19 cellular contexts compared by ENCODE assay signal in genomic region chr19:45216677-45217076, GRCh38. TPM values are rescaled to one million over a fixed set of nuclear protein-coding genes. Genes with fewer than 3 reads are reported as not detected.
A peak's percentile ranks its signal among the peaks of the same experiment; 100 is the strongest.
DNase-seq lines count a peak whose midpoint lies in the region; ATAC-seq and TF ChIP-seq lines count a peak whose summit lies in the region.
"Had no signal": no experiment of that assay in that cellular context is flagged by ENCODE, and none has a peak within 500 bp of the region (broad histone marks: within the 10 kb centered on the region; RNA-seq: fewer than 3 reads in every experiment).

No MANE protein-coding gene starts in this region.

- no peaks in the 10 kb centered on the region for H3K9me3 Mint-ChIP-seq in CD4-positive, alpha-beta T cell
- H3K9me3 Mint-ChIP-seq in activated CD4-positive, alpha-beta memory T cell treated with anti-CD3 and anti-CD28 coated beads for 36 hours, result no peaks in the 10 kb centered on the region

- H2AFZ ChIP-seq in osteoblast (ENCODE audit: low read length), result no peak overlapping the region

- intact Hi-C loops in CD4-positive, alpha-beta T cell (cut with DNase I, micrococcal nuclease), result no loop called here
- intact Hi-C loops in activated CD4-positive, alpha-beta memory T cell treated with anti-CD3 and anti-CD28 coated beads for 36 hours (cut with micrococcal nuclease), result no loop called here

- DNase-seq in HAP-1 (ENCODE audit: low spot score in 2 of 2) (peak; percentile 29 to 36), astrocyte of the hippocampus (ENCODE audit: low read depth, low spot score) (peak; percentile 36), fibroblast of the aortic adventitia (ENCODE audit: low read depth) (peak; percentile 58), osteoblast (ENCODE audit: insufficient read length, low spot score, missing footprints) (peak; percentile 68), left lobe of liver (ENCODE audit: low spot score) (no peak)
- DNase-seq in CD4-positive, alpha-beta T cell, result no peak
- no peak for DNase-seq in activated CD4-positive, alpha-beta memory T cell treated with anti-CD3 and anti-CD28 coated beads for 36 hours
- no peak for DNase-seq in activated CD4-positive, alpha-beta T cell treated with anti-CD3 and anti-CD28 coated beads, Interleukin-2, amount 50 U/mL, for 1 hour
- DNase-seq: BE2C; CD4-positive, CD25-positive, alpha-beta regulatory T cell; DMS53; HCEC 1CT; MM.1S; NCI-H1105; NCI-H2081; NCI-H446 treated with DMSO at 0.1 percent for 48 hours; Peyer's patch had no signal

- peaks cover 14% of the 10 kb centered on the region for H3K4me1 ChIP-seq in HAP-1
- peaks cover 3% of the 10 kb centered on the region for H3K4me1 ChIP-seq in osteoblast (ENCODE audit: insufficient read depth, low read length)
- H3K4me1 ChIP-seq: BE2C had no signal

- TF ChIP-seq CTCF in fibroblast of the aortic adventitia (IDR thresholded peaks at IDR 0.05; ENCODE audit: insufficient read depth, low read length), result no peak
- TF ChIP-seq CTCF in osteoblast (IDR thresholded peaks at IDR 0.05; ENCODE audit: extremely low read depth, low read depth, low read length), result no peak
- TF ChIP-seq CTCF in CD4-positive, alpha-beta T cell (IDR thresholded peaks at IDR 0.05), result no peak

- no peak overlapping the region for H3K4me3 Mint-ChIP-seq in CD4-positive, alpha-beta T cell
- no peak overlapping the region for H3K4me3 Mint-ChIP-seq in activated CD4-positive, alpha-beta memory T cell treated with anti-CD3 and anti-CD28 coated beads for 36 hours
- H3K4me3 Mint-ChIP-seq: CD4-positive, CD25-positive, alpha-beta regulatory T cell had no signal

- no peaks in the 10 kb centered on the region for H3K36me3 Mint-ChIP-seq in CD4-positive, alpha-beta T cell (ENCODE audit: low read depth)
- no peaks in the 10 kb centered on the region for H3K36me3 Mint-ChIP-seq in activated CD4-positive, alpha-beta memory T cell treated with anti-CD3 and anti-CD28 coated beads for 36 hours
- H3K36me3 Mint-ChIP-seq: CD4-positive, CD25-positive, alpha-beta regulatory T cell had no signal

- no peaks in the 10 kb centered on the region for H3K36me3 ChIP-seq in HAP-1 (replicated peaks)
- no peaks in the 10 kb centered on the region for H3K36me3 ChIP-seq in osteoblast (ENCODE audit: insufficient read depth, low read length)
- H3K36me3 ChIP-seq: BE2C, Peyer's patch, SJSA1 had no signal

- no peaks in the 10 kb centered on the region for H4K20me1 ChIP-seq in osteoblast (ENCODE audit: insufficient read depth, low read length)

- no peak overlapping the region for H3K27ac Mint-ChIP-seq in CD4-positive, alpha-beta T cell
- H3K27ac Mint-ChIP-seq in activated CD4-positive, alpha-beta memory T cell treated with anti-CD3 and anti-CD28 coated beads for 36 hours, result no peak overlapping the region
- H3K27ac Mint-ChIP-seq: CD4-positive, CD25-positive, alpha-beta regulatory T cell had no signal

- no peak overlapping the region for H3K4me2 ChIP-seq in osteoblast (ENCODE audit: insufficient read depth, low read length)

- H3K4me1 Mint-ChIP-seq in CD4-positive, alpha-beta T cell (ENCODE audit: low read depth), result no peaks in the 10 kb centered on the region
- peaks cover 2% of the 10 kb centered on the region for H3K4me1 Mint-ChIP-seq in activated CD4-positive, alpha-beta memory T cell treated with anti-CD3 and anti-CD28 coated beads for 36 hours (ENCODE audit: low read depth)

- H3K27me3 Mint-ChIP-seq in CD4-positive, alpha-beta T cell, result peaks cover 50% of the 10 kb centered on the region
- H3K27me3 Mint-ChIP-seq in activated CD4-positive, alpha-beta memory T cell treated with anti-CD3 and anti-CD28 coated beads for 36 hours, result peaks cover 42% of the 10 kb centered on the region

- in situ Hi-C loops in HAP-1 (cut with MboI; ENCODE audit: low sequenced_read_pairs), result no loop called here

- H3K4me3 ChIP-seq in HAP-1 (no peak overlapping the region), fibroblast of the aortic adventitia (ENCODE audit: low read depth, low read length) (no peak overlapping the region), osteoblast (ENCODE audit: insufficient read depth, low read length) (no peak overlapping the region)
- H3K4me3 ChIP-seq: Peyer's patch, SJSA1 had no signal

- no peak overlapping the region for H3K27ac ChIP-seq in osteoblast (ENCODE audit: low read depth, low read length)
- H3K27ac ChIP-seq in CD4-positive, alpha-beta T cell (ENCODE audit: low read depth, low read length), result no peak overlapping the region
- H3K27ac ChIP-seq: Peyer's patch, SJSA1 had no signal

- H3K79me2 ChIP-seq in osteoblast (ENCODE audit: insufficient read depth, low read length), result no peaks in the 10 kb centered on the region

- CTCF ChIA-PET in CD4-positive, alpha-beta T cell (lab: Charles Lee), result no interaction called here
- CTCF ChIA-PET in activated CD4-positive, alpha-beta memory T cell treated with anti-CD3 and anti-CD28 coated beads for 36 hours (lab: Charles Lee), result no interaction called here

- ATAC-seq in CD4-positive, alpha-beta T cell (ENCODE audit: poor library complexity), result no peak
- no peak for ATAC-seq in left lobe of liver

- H3K9me3 ChIP-seq in HAP-1 (no peaks in the 10 kb centered on the region), osteoblast (ENCODE audit: low read depth, low read length) (no peaks in the 10 kb centered on the region)
- H3K9me3 ChIP-seq in CD4-positive, alpha-beta T cell (ENCODE audit: control insufficient read depth, low read length), result no peaks in the 10 kb centered on the region
- H3K9me3 ChIP-seq: BE2C, Peyer's patch, SJSA1 had no signal

- POLR2A ChIA-PET in CD4-positive, alpha-beta T cell (lab: Charles Lee), result no interaction called here
- POLR2A ChIA-PET in activated CD4-positive, alpha-beta memory T cell treated with anti-CD3 and anti-CD28 coated beads for 36 hours (lab: Charles Lee), result no interaction called here

- H3K27me3 ChIP-seq in HAP-1 (ENCODE audit: low read depth) (no peaks in the 10 kb centered on the region), osteoblast (ENCODE audit: insufficient read depth, low read length) (peaks cover 28% of the 10 kb centered on the region)
- H3K27me3 ChIP-seq in CD4-positive, alpha-beta T cell (ENCODE audit: control insufficient read depth, insufficient read depth, low read length), result peaks cover 38% of the 10 kb centered on the region

RNA-seq across cellular contexts. Expression of gene EXOC3L2, which starts 28.5 kb away (rescaled TPM):
- total RNA-seq in fibroblast of the aortic adventitia (ENCODE audit: low replicate concordance), result under 0.01 TPM in 1 of 2 replicates, not detected in the other
- not detected in 2 replicates for total RNA-seq in osteoblast
- not detected for total RNA-seq in CD4-positive, alpha-beta T cell
- not detected for total RNA-seq in activated CD4-positive, alpha-beta memory T cell treated with anti-CD3 and anti-CD28 coated beads for 36 hours
- total RNA-seq in left lobe of liver, result 4.3 TPM
- total RNA-seq: CD4-positive, CD25-positive, alpha-beta regulatory T cell; LHCN-M2 had no signal

RNA-seq across cellular contexts. Expression of gene MARK4, which starts 34.4 kb away (rescaled TPM):
- total RNA-seq in fibroblast of the aortic adventitia (ENCODE audit: low replicate concordance) (9.8 and 17.1 TPM in 2 replicates), osteoblast (16.2 and 18.1 TPM in 2 replicates), left lobe of liver (17.5 TPM)
- total RNA-seq in CD4-positive, alpha-beta T cell, result 10 to 100 TPM; 18.1 to 19.8 TPM
- total RNA-seq in activated CD4-positive, alpha-beta memory T cell treated with anti-CD3 and anti-CD28 coated beads for 36 hours, result 10 to 100 TPM; 20.3 to 21.6 TPM

RNA-seq across cellular contexts. Expression of gene BLOC1S3, which starts 38.1 kb away (rescaled TPM):
- total RNA-seq in fibroblast of the aortic adventitia (ENCODE audit: low replicate concordance) (7.7 and 16.1 TPM in 2 replicates), osteoblast (7.2 and 10.0 TPM in 2 replicates), left lobe of liver (6.5 TPM)
- total RNA-seq in CD4-positive, alpha-beta T cell, result 10 to 100 TPM; 14.7 to 18.8 TPM
- 10 to 100 TPM; 10.4 to 11.8 TPM for total RNA-seq in activated CD4-positive, alpha-beta memory T cell treated with anti-CD3 and anti-CD28 coated beads for 36 hours

RNA-seq across cellular contexts. Expression of gene TRAPPC6A, which starts 38.6 kb away (rescaled TPM):
- total RNA-seq in fibroblast of the aortic adventitia (ENCODE audit: low replicate concordance), result 6.9 and 10.1 TPM in 2 replicates
- total RNA-seq in osteoblast, result 13.8 and 17.4 TPM in 2 replicates
- total RNA-seq in CD4-positive, alpha-beta T cell, result 10 to 100 TPM; 32.0 to 38.8 TPM
- 10 to 100 TPM; 35.1 to 39.9 TPM for total RNA-seq in activated CD4-positive, alpha-beta memory T cell treated with anti-CD3 and anti-CD28 coated beads for 36 hours
- total RNA-seq in left lobe of liver, result 30.6 TPM

RNA-seq across cellular contexts. Expression of gene NKPD1, which starts 55.9 kb away (rescaled TPM):
- total RNA-seq in fibroblast of the aortic adventitia (ENCODE audit: low replicate concordance) (0.25 and 0.36 TPM in 2 replicates), osteoblast (0.29 TPM in 1 of 2 replicates, not detected in the other), left lobe of liver (not detected)
- total RNA-seq in CD4-positive, alpha-beta T cell, result under 1 TPM; 0.73 to 0.91 TPM
- total RNA-seq in activated CD4-positive, alpha-beta memory T cell treated with anti-CD3 and anti-CD28 coated beads for 36 hours, result under 1 TPM; 0.10 to 0.22 TPM
- total RNA-seq: SJSA1 had no signal

Comparison
In these comparisons a context has a peak if more than half of its experiments do, and no peak if none do; other contexts are left out.
1. DNase-seq: peak in HAP-1 (2 of 2), astrocyte of the hippocampus (single experiment), fibroblast of the aortic adventitia (single experiment) and osteoblast (single experiment); none in CD4-positive, alpha-beta T cell (0 of 10), activated CD4-positive, alpha-beta memory T cell treated with anti-CD3 and anti-CD28 coated beads for 36 hours (single experiment), left lobe of liver (single experiment) and activated CD4-positive, alpha-beta T cell treated with anti-CD3 and anti-CD28 coated beads, Interleukin-2, amount 50 U/mL, for 1 hour (single experiment).